In genomic region chr14:68668028-68668427, GRCh38 we compare ENCODE assay signal across 20 cellular contexts.
DNase-seq lines count a peak whose midpoint lies in the region; ATAC-seq and TF ChIP-seq lines count a peak whose summit lies in the region.
"Had no signal": no experiment of that assay in that cellular context is flagged by ENCODE, and none has a peak within 500 bp of the region (broad histone marks: within the 10 kb centered on the region; RNA-seq: fewer than 3 reads in every experiment).

No MANE protein-coding gene starts in this region.

- H3K9ac ChIP-seq in endodermal cell (ENCODE audit: extremely low read depth, low read length, poor library complexity, severe bottlenecking), result no peak overlapping the region

- no peak for ATAC-seq in omental fat pad (ENCODE audit: low FRiP score)
- ATAC-seq: activated CD4-positive, alpha-beta T cell treated with anti-CD3 and anti-CD28 coated beads for 36 hours; foreskin keratinocyte; left colon; natural killer cell had no signal

- TF ChIP-seq EP300 in transverse colon (IDR thresholded peaks at IDR 0.05; ENCODE audit: low read depth), result no peak

- no peaks in the 10 kb centered on the region for H3K36me3 Mint-ChIP-seq in endodermal cell (ENCODE audit: low read depth)
- H3K36me3 Mint-ChIP-seq: natural killer cell had no signal

- H3K9me3 ChIP-seq in endodermal cell (ENCODE audit: control insufficient read depth, low read length), result no peaks in the 10 kb centered on the region
- no peaks in the 10 kb centered on the region for H3K9me3 ChIP-seq in transverse colon
- H3K9me3 ChIP-seq: tibial nerve had no signal

- peak; percentile 41 for DNase-seq in activated effector memory CD4-positive, alpha-beta T cell treated with anti-CD3 and anti-CD28 coated beads, Interleukin-2, amount 50 U/mL, for 16 hours
- no peak for DNase-seq in activated effector memory CD4-positive, alpha-beta T cell treated with Interleukin-2 at 50 U/mL for 16 hours
- DNase-seq in endodermal cell (peak; percentile 34), omental fat pad (ENCODE audit: low spot score) (peak; percentile 18), transverse colon (no peak), NCI-H128 (lab: John Stamatoyannopoulos, UW; ENCODE audit: unreplicated experiment) (no peak), HT-29 (ENCODE audit: low spot score) (no peak), HuH-7 (ENCODE audit: low spot score) (no peak)
- DNase-seq: activated CD4-positive, alpha-beta T cell treated with anti-CD3 and anti-CD28 coated beads for 36 hours; activated naive CD8-positive, alpha-beta T cell treated with anti-CD3 and anti-CD28 coated beads for 36 hours; CD4-positive, alpha-beta T cell; foreskin keratinocyte; natural killer cell; NCI-H526 treated with DMSO at 0.1 percent for 48 hours; OCI-M1; stimulated activated CD4-positive, alpha-beta T cell treated with anti-CD3 and anti-CD28 coated beads, Interleukin-4, amount 100 ng/mL, for 1 hour had no signal

- peaks cover 11% of the 10 kb centered on the region for H3K4me1 Mint-ChIP-seq in endodermal cell

- H3K27me3 Mint-ChIP-seq in endodermal cell (ENCODE audit: insufficient read depth), result no peaks in the 10 kb centered on the region
- H3K27me3 Mint-ChIP-seq: activated CD4-positive, alpha-beta T cell treated with anti-CD3 and anti-CD28 coated beads for 36 hours; activated naive CD8-positive, alpha-beta T cell treated with anti-CD3 and anti-CD28 coated beads for 36 hours; CD4-positive, alpha-beta T cell; IgD-negative memory B cell had no signal

- no peaks in the 10 kb centered on the region for H3K9me3 Mint-ChIP-seq in endodermal cell
- H3K9me3 Mint-ChIP-seq: activated naive CD8-positive, alpha-beta T cell treated with anti-CD3 and anti-CD28 coated beads for 36 hours; CD4-positive, alpha-beta T cell; IgD-negative memory B cell; natural killer cell had no signal

- H3K27ac ChIP-seq in endodermal cell (ENCODE audit: low read depth, low read length) (no peak overlapping the region), transverse colon (peak overlapping the region; percentile 59 to 84 (median 75))
- H3K27ac ChIP-seq: cardiac muscle cell, foreskin keratinocyte had no signal

- no peak for TF ChIP-seq POLR2A in transverse colon (IDR thresholded peaks at IDR 0.05)

- H3K4me1 ChIP-seq in endodermal cell (ENCODE audit: control insufficient read depth, insufficient read depth, low read length) (peaks cover 5% of the 10 kb centered on the region), transverse colon (peaks cover 28 to 72% (median 37%) of the 10 kb centered on the region in 4 donors)
- H3K4me1 ChIP-seq: foreskin keratinocyte had no signal

- WGBS in endodermal cell (ENCODE audit: insufficient coverage in 1 of 2, insufficient read length in 1 of 2), 2 experiments, result 96% methylated on average over 4 of the region's 4 CpGs
- WGBS in transverse colon (ENCODE audit: low coverage in 1 of 2), 2 donors, result 91% methylated on average over 4 of the region's 4 CpGs; no CpG with 5 or more reads in 1 of the 2 donors

- H3K27me3 ChIP-seq in endodermal cell (ENCODE audit: control insufficient read depth, insufficient read depth, low read length, poor library complexity, severe bottlenecking), result no peaks in the 10 kb centered on the region
- no peaks in the 10 kb centered on the region for H3K27me3 ChIP-seq in transverse colon
- H3K27me3 ChIP-seq: cardiac muscle cell, foreskin keratinocyte, tibial nerve had no signal

- no peak overlapping the region for H3K27ac Mint-ChIP-seq in endodermal cell
- H3K27ac Mint-ChIP-seq: activated CD4-positive, alpha-beta T cell treated with anti-CD3 and anti-CD28 coated beads for 36 hours; activated naive CD8-positive, alpha-beta T cell treated with anti-CD3 and anti-CD28 coated beads for 36 hours; CD4-positive, alpha-beta T cell; IgD-negative memory B cell; natural killer cell had no signal

- intact Hi-C loops in transverse colon (cut with DNase I; ENCODE audit: low total_unique reads), result loop anchor here (5.0 to 10.0 kb wide), 2 partner anchors 114 to 423 kb away; no protein-coding TSS in a partner anchor

- TF ChIP-seq CTCF in endodermal cell (conservative IDR thresholded peaks at IDR 0.05) (no peak), omental fat pad (IDR thresholded peaks at IDR 0.05) (no peak), transverse colon (IDR thresholded peaks at IDR 0.05) (no peak)

- no peak overlapping the region for H3K4me3 ChIP-seq in endodermal cell (ENCODE audit: low read length)
- H3K4me3 ChIP-seq in transverse colon, result no peak overlapping the region
- H3K4me3 ChIP-seq: cardiac muscle cell, tibial nerve had no signal

- H3K4me3 Mint-ChIP-seq in endodermal cell, result no peak overlapping the region
- H3K4me3 Mint-ChIP-seq: activated CD4-positive, alpha-beta T cell treated with anti-CD3 and anti-CD28 coated beads for 36 hours; activated naive CD8-positive, alpha-beta T cell treated with anti-CD3 and anti-CD28 coated beads for 36 hours; CD4-positive, alpha-beta T cell; natural killer cell had no signal

- H3K36me3 ChIP-seq in endodermal cell (ENCODE audit: control insufficient read depth, insufficient read depth, low read length), result no peaks in the 10 kb centered on the region
- no peaks in the 10 kb centered on the region for H3K36me3 ChIP-seq in transverse colon
- H3K36me3 ChIP-seq: cardiac muscle cell, tibial nerve had no signal

- in situ Hi-C loops in transverse colon (cut with MboI; ENCODE audit: low pct_ligation_motif_present in 1 of 4, low pct_unique_long_range_greater_than_20kb in 1 of 4, low sequenced_read_pairs in 3 of 4), result no loop called here

Comparison
In these comparisons a context has a peak if more than half of its experiments do, and no peak if none do; other contexts are left out.
1. DNase-seq: peak in activated effector memory CD4-positive, alpha-beta T cell treated with anti-CD3 and anti-CD28 coated beads, Interleukin-2, amount 50 U/mL, for 16 hours (single experiment), endodermal cell (single experiment) and omental fat pad (single experiment); none in activated effector memory CD4-positive, alpha-beta T cell treated with Interleukin-2 at 50 U/mL for 16 hours (single experiment), transverse colon (single experiment), NCI-H128 (single experiment), HT-29 (single experiment) and HuH-7 (single experiment).